In genomic region chr9:125119643-125120286, GRCh38 we compare ENCODE assay signal across 1 cellular context.
TF ChIP-seq lines count a peak whose summit lies in the region.

No MANE protein-coding gene starts in this region.

TF ChIP-seq in GM23338, 12 proteins besides CTCF, POLR2A, EP300 and RAD21 (continued from another document):
- TF ChIP-seq, protein P1, sequence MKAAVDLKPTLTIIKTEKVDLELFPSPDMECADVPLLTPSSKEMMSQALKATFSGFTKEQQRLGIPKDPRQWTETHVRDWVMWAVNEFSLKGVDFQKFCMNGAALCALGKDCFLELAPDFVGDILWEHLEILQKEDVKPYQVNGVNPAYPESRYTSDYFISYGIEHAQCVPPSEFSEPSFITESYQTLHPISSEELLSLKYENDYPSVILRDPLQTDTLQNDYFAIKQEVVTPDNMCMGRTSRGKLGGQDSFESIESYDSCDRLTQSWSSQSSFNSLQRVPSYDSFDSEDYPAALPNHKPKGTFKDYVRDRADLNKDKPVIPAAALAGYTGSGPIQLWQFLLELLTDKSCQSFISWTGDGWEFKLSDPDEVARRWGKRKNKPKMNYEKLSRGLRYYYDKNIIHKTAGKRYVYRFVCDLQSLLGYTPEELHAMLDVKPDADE (IDR thresholded peaks at IDR 0.05) = no peak
- TF ChIP-seq ZNF114 (CRISPR knock-in tag; IDR thresholded peaks at IDR 0.05) (no peak), REST (IDR thresholded peaks at IDR 0.05; ENCODE audit: unreplicated experiment) (no peak)
